In genomic region chr20:23106271-23106851, GRCh38 we compare ENCODE assay signal across 14 cellular contexts. TPM values are rescaled to one million over a fixed set of nuclear protein-coding genes. Genes with fewer than 3 reads are reported as not detected.
DNase-seq lines count a peak whose midpoint lies in the region; ATAC-seq, FAIRE-seq and TF ChIP-seq lines count a peak whose summit lies in the region.
"Had no signal": no experiment of that assay in that cellular context is flagged by ENCODE, and none has a peak within 500 bp of the region (broad histone marks: within the 10 kb centered on the region; RNA-seq: fewer than 3 reads in every experiment).

No MANE protein-coding gene starts in this region.

- CTCF ChIA-PET in endothelial cell of umbilical vein (lab: Charles Lee), result interaction anchor here (0.6 to 3.2 kb wide), 26 partner anchors 9 to 415 kb away, joined by 3 to 36 read pairs (median 5); partner anchors contain the start of genes CD93 and NXT1

- no peaks in the 10 kb centered on the region for H3K79me2 ChIP-seq in endothelial cell of umbilical vein (ENCODE audit: control insufficient read depth, insufficient read depth, low read length)

- H2BK120ac ChIP-seq in mesenchymal stem cell (ENCODE audit: low read depth, low read length), result no peak overlapping the region

- H3K9me1 ChIP-seq in endothelial cell of umbilical vein (replicated peaks; ENCODE audit: control insufficient read depth, extremely low read depth, insufficient read depth, low read length), result no peaks in the 10 kb centered on the region

- no peak overlapping the region for H2BK15ac ChIP-seq in mesenchymal stem cell (ENCODE audit: low read depth, poor library complexity, severe bottlenecking)

- dilution Hi-C loops in endothelial cell of umbilical vein (cut with MboI; ENCODE audit: extremely low pct_ligation_motif_present, low sequenced_read_pairs), result no loop called here

- H4K91ac ChIP-seq in mesenchymal stem cell (ENCODE audit: low read length), result no peak overlapping the region

- peak overlapping the region; percentile 57 for H3K9ac ChIP-seq in endothelial cell of umbilical vein (replicated peaks; ENCODE audit: extremely low read depth, insufficient read depth, low read length)
- H3K9ac ChIP-seq in mesenchymal stem cell (ENCODE audit: low read length), result no peak overlapping the region
- H3K9ac ChIP-seq: SK-N-SH had no signal

- H2AFZ ChIP-seq in endothelial cell of umbilical vein (ENCODE audit: low read depth, low read length) (no peak overlapping the region), mesenchymal stem cell (ENCODE audit: low read depth, low read length) (no peak overlapping the region)

- H3K4me2 ChIP-seq in endothelial cell of umbilical vein (ENCODE audit: insufficient read depth, low read length), result no peak overlapping the region
- H3K4me2 ChIP-seq in mesenchymal stem cell (ENCODE audit: low read length, poor library complexity, severe bottlenecking), result no peak overlapping the region
- H3K4me2 ChIP-seq: SK-N-SH had no signal

- no peak overlapping the region for H3K4ac ChIP-seq in mesenchymal stem cell (ENCODE audit: low read depth in 1 of 2, low read length in 2 of 2)

- H3K27ac ChIP-seq in endothelial cell of umbilical vein (ENCODE audit: insufficient read depth, low read depth, low read length), result peak overlapping the region; percentile 70
- no peak overlapping the region for H3K27ac ChIP-seq in mesenchymal stem cell (ENCODE audit: low read length, poor library complexity, severe bottlenecking)
- no peak overlapping the region for H3K27ac ChIP-seq in aorta (ENCODE audit: low read depth in 1 of 2, low read length in 2 of 2)
- H3K27ac ChIP-seq in small intestine (ENCODE audit: low read depth in 1 of 2, low read length in 1 of 2), result peak overlapping the region in 1 of 2 donors; percentile 47
- H3K27ac ChIP-seq: 22Rv1 had no signal

- H3K9me3 ChIP-seq in endothelial cell of umbilical vein (replicated peaks; ENCODE audit: control insufficient read depth, insufficient read depth, low read length), result no peaks in the 10 kb centered on the region
- no peaks in the 10 kb centered on the region for H3K9me3 ChIP-seq in mesenchymal stem cell (ENCODE audit: control insufficient read depth, low read length)
- no peaks in the 10 kb centered on the region for H3K9me3 ChIP-seq in aorta (ENCODE audit: control insufficient read depth, low read length)
- no peaks in the 10 kb centered on the region for H3K9me3 ChIP-seq in small intestine (ENCODE audit: control insufficient read depth, low read depth)
- H3K9me3 ChIP-seq: SK-N-SH had no signal

- no TSS peak for BruUV-seq in endothelial cell of umbilical vein (replicated peaks; lab: Mats Ljungman, UMichigan)

- peak; percentile 74 for DNase-seq in DMS153 (lab: John Stamatoyannopoulos, UW)
- no peak for DNase-seq in DMS153 treated with DMSO at 0.1 percent for 48 hours (lab: John Stamatoyannopoulos, UW; ENCODE audit: unreplicated experiment)
- DNase-seq in endothelial cell of umbilical vein (ENCODE audit: low read depth, low spot score), result peak; percentile 93
- DNase-seq in mesenchymal stem cell, result peak; percentile 86
- DNase-seq in aorta, result no peak
- no peak for DNase-seq in occipital lobe (lab: John Stamatoyannopoulos, UW)
- no peak for DNase-seq in small intestine
- DNase-seq: activated CD4-positive, alpha-beta T cell treated with anti-CD3 and anti-CD28 coated beads, Interleukin-2, amount 50 U/mL, for 4 hours; EL; NCI-H1694; SK-N-SH; stimulated activated naive CD4-positive, alpha-beta T cell had no signal

- peak; percentile 52 for ATAC-seq in aorta (ENCODE audit: low FRiP score)
- ATAC-seq in GM21381 (IDR thresholded peaks at IDR 0.05; ENCODE audit: unreplicated experiment), result no peak

- no peak overlapping the region for H3K4me3 ChIP-seq in endothelial cell of umbilical vein (replicated peaks in 1 of 3; ENCODE audit: insufficient read depth in 1 of 3, low read depth in 1 of 3, low read length in 3 of 3)
- H3K4me3 ChIP-seq in mesenchymal stem cell (ENCODE audit: insufficient read depth in 1 of 2, low read depth in 1 of 2, low read length in 2 of 2), result no peak overlapping the region
- no peak overlapping the region for H3K4me3 ChIP-seq in aorta (ENCODE audit: low read length in 2 of 2)
- no peak overlapping the region for H3K4me3 ChIP-seq in small intestine (ENCODE audit: low read depth in 1 of 2, low read length in 2 of 2)

- H4K20me1 ChIP-seq in endothelial cell of umbilical vein (replicated peaks; ENCODE audit: control insufficient read depth, extremely low read depth, insufficient read depth, low read length), result no peaks in the 10 kb centered on the region

- no peaks in the 10 kb centered on the region for H3K36me3 ChIP-seq in endothelial cell of umbilical vein (ENCODE audit: control insufficient read depth in 2 of 2, extremely low read depth in 1 of 2, insufficient read depth in 2 of 2, low read length in 2 of 2)
- H3K36me3 ChIP-seq in mesenchymal stem cell (ENCODE audit: control insufficient read depth in 1 of 2, insufficient read depth in 2 of 2, low read depth in 1 of 2, low read length in 2 of 2), result no peaks in the 10 kb centered on the region
- H3K36me3 ChIP-seq in aorta (ENCODE audit: control insufficient read depth in 1 of 2, insufficient read depth in 2 of 2, low read length in 1 of 2), result no peaks in the 10 kb centered on the region
- no peaks in the 10 kb centered on the region for H3K36me3 ChIP-seq in small intestine (ENCODE audit: control insufficient read depth in 2 of 2, insufficient read depth in 2 of 2, low read length in 2 of 2)

- no peaks in the 10 kb centered on the region for H3K79me1 ChIP-seq in mesenchymal stem cell (replicated peaks; ENCODE audit: low read length, poor library complexity, severe bottlenecking)

- peak; percentile 97 for FAIRE-seq in endothelial cell of umbilical vein (lab: Jason Lieb, UNC)
- FAIRE-seq in small intestine (lab: Jason Lieb, UNC), result no peak

- peak overlapping the region; percentile 73 to 75 for H3K18ac ChIP-seq in mesenchymal stem cell (ENCODE audit: low read depth in 1 of 2, low read length in 2 of 2)

- H3K4me1 ChIP-seq in endothelial cell of umbilical vein (ENCODE audit: control insufficient read depth, extremely low read depth, insufficient read depth, low read length) (peaks cover 52% of the 10 kb centered on the region), mesenchymal stem cell (ENCODE audit: control insufficient read depth, insufficient read depth, low read depth, low read length) (peaks cover 12% of the 10 kb centered on the region), aorta (ENCODE audit: control insufficient read depth in 1 of 2, insufficient read depth in 2 of 2, low read length in 2 of 2) (no peaks in the 10 kb centered on the region), small intestine (ENCODE audit: control insufficient read depth in 2 of 2, insufficient read depth in 1 of 2, low read depth in 1 of 2, low read length in 1 of 2) (no peaks in the 10 kb centered on the region)

- H2AK5ac ChIP-seq in mesenchymal stem cell (ENCODE audit: low read length, severe bottlenecking), result no peak overlapping the region

- POLR2A ChIA-PET in endothelial cell of umbilical vein (lab: Charles Lee), result interaction anchor here (0.9 to 2.4 kb wide), 5 partner anchors 14 to 39 kb away, joined by 3 to 20 read pairs (median 4); partner anchors contain the start of gene CD93

- peak overlapping the region; percentile 57 for H4K8ac ChIP-seq in mesenchymal stem cell (ENCODE audit: low read length)

- H3K14ac ChIP-seq in mesenchymal stem cell (ENCODE audit: low read length in 2 of 2), result no peak overlapping the region

- H3K27me3 ChIP-seq in endothelial cell of umbilical vein (ENCODE audit: control insufficient read depth in 2 of 2, insufficient read depth in 2 of 2, low read length in 2 of 2) (no peaks in the 10 kb centered on the region), mesenchymal stem cell (ENCODE audit: control insufficient read depth in 1 of 2, insufficient read depth in 1 of 2, low read length in 2 of 2) (peaks cover 0 to 6% of the 10 kb centered on the region in 2 experiments), aorta (ENCODE audit: control insufficient read depth in 1 of 2, insufficient read depth in 2 of 2, low read length in 1 of 2) (no peaks in the 10 kb centered on the region), small intestine (ENCODE audit: control insufficient read depth in 2 of 2, insufficient read depth in 2 of 2, low read length in 2 of 2) (no peaks in the 10 kb centered on the region)

- H3K23ac ChIP-seq in mesenchymal stem cell (ENCODE audit: low read length in 2 of 2), result no peak overlapping the region

- WGBS in mesenchymal stem cell, result 25% methylated on average over 9 of the region's 9 CpGs
- WGBS in aorta, 2 donors, result 56 to 61% methylated on average over 9 of the region's 9 CpGs
- WGBS in small intestine, 3 donors, result 55 to 76% (median 74%) methylated on average over 9 of the region's 9 CpGs

- TF ChIP-seq POLR2A in endothelial cell of umbilical vein (IDR thresholded peaks at IDR 0.05; ENCODE audit: low read depth, low read length), result peak; percentile 17

- peak; percentile 27 to 39 for TF ChIP-seq CTCF in endothelial cell of umbilical vein (IDR thresholded peaks at IDR 0.05; ENCODE audit: extremely low read depth in 1 of 2, insufficient read depth in 1 of 2, low read depth in 1 of 2, low read length in 2 of 2)

- no peak overlapping the region for H2BK5ac ChIP-seq in mesenchymal stem cell (ENCODE audit: low read depth, low read length, poor library complexity, severe bottlenecking)

- H2BK12ac ChIP-seq in mesenchymal stem cell (ENCODE audit: low read length in 2 of 2), result peak overlapping the region; percentile 55 to 70

- intact Hi-C loops in endothelial cell of umbilical vein (cut with micrococcal nuclease), result loop anchor here (1.0 kb wide), 5 partner anchors 20 to 73 kb away; partner anchors contain the start of gene CD93
- intact Hi-C loops in aorta (cut with DNase I), result no loop called here

RNA-seq across cellular contexts. Expression of gene CD93, which starts 20.2 kb away (rescaled TPM):
- total RNA-seq in endothelial cell of umbilical vein (346 and 413 TPM in 2 replicates), aorta (100 to 1,000 TPM; 123 to 160 TPM), occipital lobe (13.6 TPM)
- polyA plus RNA-seq in endothelial cell of umbilical vein (180 and 182 TPM in 2 replicates), aorta (1 to 10 TPM; 5.7 to 8.4 TPM), small intestine (10 to 100 TPM in 1 of 3 donors, 1 to 10 TPM in 1, under 1 TPM in 1; 0.67 to 36.7 (median 1.6) TPM)
- polyA plus RNA-seq in endothelial cell of umbilical vein (2011; cell fraction: cytosol; rRNA removed), result 161 TPM in 2 replicates
- polyA plus RNA-seq in endothelial cell of umbilical vein (2011; cell fraction: nucleus; rRNA removed), result 223 and 228 TPM in 2 replicates
- polyA plus RNA-seq in endothelial cell of umbilical vein (2012), result 238 and 281 TPM in 2 replicates
- polyA minus RNA-seq in endothelial cell of umbilical vein, result 380 and 445 TPM in 2 replicates
- polyA minus RNA-seq in endothelial cell of umbilical vein (2011; cell fraction: cytosol; rRNA and poly(A)+ RNA removed), result not detected
- polyA minus RNA-seq in endothelial cell of umbilical vein (2011; cell fraction: nucleus; rRNA and poly(A)+ RNA removed), result 156 and 158 TPM in 2 replicates
- polyA plus RNA-seq in mesenchymal stem cell (2013, experiment 1 of 2), result 0.01 TPM
- polyA plus RNA-seq in mesenchymal stem cell (2013, experiment 2 of 2), result 0.01 TPM

RNA-seq across cellular contexts. Expression of gene THBD, which starts 56.9 kb away (rescaled TPM):
- total RNA-seq in endothelial cell of umbilical vein (20.3 and 28.0 TPM in 2 replicates), aorta (10 to 100 TPM; 54.0 to 79.8 TPM), occipital lobe (0.94 TPM)
- polyA plus RNA-seq in endothelial cell of umbilical vein (17.1 and 25.3 TPM in 2 replicates), aorta (10 to 100 TPM in 1 of 2 donors, 1 to 10 TPM in 1; 8.5 to 53.3 TPM), small intestine (10 to 100 TPM in 1 of 3 donors, 1 to 10 TPM in 2; 1.8 to 29.6 (median 2.2) TPM)
- 6.9 and 8.9 TPM in 2 replicates for polyA plus RNA-seq in endothelial cell of umbilical vein (2011; cell fraction: cytosol; rRNA removed)
- 8.1 and 8.4 TPM in 2 replicates for polyA plus RNA-seq in endothelial cell of umbilical vein (2011; cell fraction: nucleus; rRNA removed)
- polyA plus RNA-seq in endothelial cell of umbilical vein (2012), result 7.2 and 9.7 TPM in 2 replicates
- polyA minus RNA-seq in endothelial cell of umbilical vein, result 11.0 and 11.7 TPM in 2 replicates
- polyA minus RNA-seq in endothelial cell of umbilical vein (2011; cell fraction: cytosol; rRNA and poly(A)+ RNA removed), result not detected
- 5.9 and 8.9 TPM in 2 replicates for polyA minus RNA-seq in endothelial cell of umbilical vein (2011; cell fraction: nucleus; rRNA and poly(A)+ RNA removed)
- polyA plus RNA-seq in mesenchymal stem cell (2013, experiment 1 of 2), result 9.7 TPM
- 9.8 TPM for polyA plus RNA-seq in mesenchymal stem cell (2013, experiment 2 of 2)

Comparison
In these comparisons a context has a peak if more than half of its experiments do, and no peak if none do; other contexts are left out.
1. DNase-seq: peak in DMS153 (single experiment), endothelial cell of umbilical vein (single experiment) and mesenchymal stem cell (single experiment); none in DMS153 treated with DMSO at 0.1 percent for 48 hours (single experiment), aorta (0 of 2), occipital lobe (single experiment) and small intestine (single experiment).
2. RNA of gene THBD, which starts 56.9 kb away (total RNA-seq): 54.0 to 79.8 TPM in aorta and 20.3 to 28.0 TPM in endothelial cell of umbilical vein; 0.94 TPM in occipital lobe (single experiment); every median in the first group is over 10 times any median in the second.